In the genomic region with DNA sequence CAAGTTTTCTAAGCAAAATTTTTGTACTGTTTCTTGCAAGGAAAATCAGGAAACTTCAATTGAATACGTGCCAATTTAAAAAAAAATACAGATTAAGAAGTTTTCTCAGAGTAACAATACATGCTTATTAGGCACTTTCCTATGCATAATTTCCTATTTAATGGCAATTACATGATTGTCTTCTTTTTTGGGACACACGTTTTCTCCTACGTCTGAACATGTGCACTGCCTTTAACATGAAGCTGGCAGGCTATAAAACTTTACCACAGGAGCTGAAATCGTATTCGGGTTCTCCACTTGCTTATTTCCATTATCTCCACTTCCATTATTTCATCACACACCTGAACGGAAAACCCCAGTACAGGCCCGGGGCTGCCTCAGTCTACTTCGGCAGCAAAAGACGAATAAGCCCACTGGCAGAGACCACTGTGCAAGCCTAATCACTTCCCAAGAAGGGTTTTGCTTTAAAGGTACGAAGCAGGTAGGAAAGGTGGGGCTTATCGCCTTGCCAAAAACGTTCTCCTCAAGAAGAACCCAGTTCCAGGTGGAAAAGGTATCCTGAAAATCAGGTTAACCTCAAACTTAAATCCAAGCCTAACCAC, we compare ENCODE assay signal across 8 cellular contexts. TPM values are rescaled to one million over a fixed set of nuclear protein-coding genes. Genes with fewer than 3 reads are reported as not detected.
DNase-seq lines count a peak whose midpoint lies in the region; ATAC-seq and TF ChIP-seq lines count a peak whose summit lies in the region.

No MANE protein-coding gene starts in this region.

- peaks cover 3% of the 10 kb centered on the region for H3K27me3 Mint-ChIP-seq in endothelial cell (ENCODE audit: unreplicated experiment)
- H3K27me3 Mint-ChIP-seq in neural progenitor cell (ENCODE audit: insufficient read depth, low read depth) = no peaks in the 10 kb centered on the region

- no peak overlapping the region for H3K9ac ChIP-seq in neural progenitor cell

- H3F3A ChIP-seq in neural progenitor cell (ENCODE audit: low read depth) = peaks cover 4% of the 10 kb centered on the region

- peaks cover 24% of the 10 kb centered on the region for H3K4me1 Mint-ChIP-seq in endothelial cell (ENCODE audit: unreplicated experiment)
- H3K4me1 Mint-ChIP-seq in neural progenitor cell = peaks cover 23% of the 10 kb centered on the region

- peaks cover 3% of the 10 kb centered on the region for H3K36me3 ChIP-seq in neural progenitor cell

- H3K9me3 ChIP-seq in neural progenitor cell (ENCODE audit: low read depth) = no peaks in the 10 kb centered on the region

- H3K79me2 ChIP-seq in neural progenitor cell (ENCODE audit: low read depth) = peaks cover 71% of the 10 kb centered on the region

- H3K27ac ChIP-seq in neural progenitor cell = no peak overlapping the region

- no peaks in the 10 kb centered on the region for H3K9me3 Mint-ChIP-seq in endothelial cell (ENCODE audit: unreplicated experiment)
- peaks cover 9% of the 10 kb centered on the region for H3K9me3 Mint-ChIP-seq in neural progenitor cell

- TF ChIP-seq CTCF in GM12865 (IDR thresholded peaks at IDR 0.05; ENCODE audit: insufficient read depth, low read depth, low read length, missing control alignments) (no peak), endothelial cell (IDR thresholded peaks at IDR 0.05; ENCODE audit: unreplicated experiment) (no peak), neural progenitor cell (IDR thresholded peaks at IDR 0.05) (no peak)

- no peak for ATAC-seq in HG02798 (IDR thresholded peaks at IDR 0.05; ENCODE audit: poor library complexity, unreplicated experiment)
- ATAC-seq in HG03378 (IDR thresholded peaks at IDR 0.05; ENCODE audit: unreplicated experiment) = no peak

- H3K36me3 Mint-ChIP-seq in endothelial cell (ENCODE audit: low read depth, unreplicated experiment) = peaks cover 3% of the 10 kb centered on the region
- H3K36me3 Mint-ChIP-seq in neural progenitor cell = peaks cover 27% of the 10 kb centered on the region

- H3K4me3 Mint-ChIP-seq in endothelial cell (ENCODE audit: unreplicated experiment) (peak overlapping the region; percentile 89), neural progenitor cell (peak overlapping the region; percentile 93)

- H3K4me3 ChIP-seq in GM12865 (ENCODE audit: low read depth, low read length) (peak overlapping the region; percentile 100), neural progenitor cell (peak overlapping the region; percentile 67)

- peak overlapping the region; percentile 91 for H3K4me2 ChIP-seq in neural progenitor cell

- H3K4me1 ChIP-seq in neural progenitor cell = peaks cover 14% of the 10 kb centered on the region

- no peaks in the 10 kb centered on the region for H4K20me1 ChIP-seq in neural progenitor cell (ENCODE audit: low read depth)

- DNase-seq in GM12865 (ENCODE audit: low read depth) = no peak
- peak; percentile 3 for DNase-seq in M059J (ENCODE audit: low read depth)
- no peak for DNase-seq in endothelial cell (ENCODE audit: low spot score)
- DNase-seq in neural progenitor cell (ENCODE audit: low spot score) = peak; percentile 1
- no peak for DNase-seq in NCI-H2107 (lab: John Stamatoyannopoulos, UW)
- no peak for DNase-seq in stimulated activated CD4-positive, alpha-beta T cell treated with anti-CD3 and anti-CD28 coated beads, Interleukin-15, amount 100 ng/mL, for 24 hours

- peak overlapping the region; percentile 90 for H3K27ac Mint-ChIP-seq in endothelial cell (ENCODE audit: unreplicated experiment)
- H3K27ac Mint-ChIP-seq in neural progenitor cell = peak overlapping the region; percentile 64

- peak overlapping the region; percentile 90 for H2AFZ ChIP-seq in neural progenitor cell (replicated peaks)

- no peaks in the 10 kb centered on the region for H3K27me3 ChIP-seq in neural progenitor cell

RNA-seq across cellular contexts. Expression of gene RCHY1, which starts 0.6 kb away (rescaled TPM):
- 10.6 and 11.7 TPM in 2 replicates for total RNA-seq in M059J (2014; rRNA removed; shearing (Covaris generic))
- total RNA-seq in endothelial cell (ENCODE audit: unreplicated experiment) (40.7 TPM), neural progenitor cell (ENCODE audit: low replicate concordance) (13.4 and 33.4 TPM in 2 replicates)

RNA-seq across cellular contexts. Expression of gene THAP6, which starts 0.6 kb away (rescaled TPM):
- 6.3 and 8.9 TPM in 2 replicates for total RNA-seq in M059J (2014; rRNA removed; shearing (Covaris generic))
- total RNA-seq in endothelial cell (ENCODE audit: unreplicated experiment) = 7.3 TPM
- 25.3 and 30.6 TPM in 2 replicates for total RNA-seq in neural progenitor cell (ENCODE audit: low replicate concordance)

RNA-seq across cellular contexts. Expression of gene ODAPH, which starts 42.2 kb away (rescaled TPM):
- 0.10 TPM in 1 of 2 replicates, not detected in the other for total RNA-seq in M059J (2014; rRNA removed; shearing (Covaris generic))
- not detected for total RNA-seq in endothelial cell (ENCODE audit: unreplicated experiment)
- not detected in 2 replicates for total RNA-seq in neural progenitor cell (ENCODE audit: low replicate concordance)

Comparison
In these comparisons a context has a peak if more than half of its experiments do, and no peak if none do; other contexts are left out.
1. DNase-seq: peak in M059J (single experiment) and neural progenitor cell (single experiment); none in GM12865 (single experiment), endothelial cell (single experiment), NCI-H2107 (single experiment) and stimulated activated CD4-positive, alpha-beta T cell treated with anti-CD3 and anti-CD28 coated beads, Interleukin-15, amount 100 ng/mL, for 24 hours (single experiment).